12 cellular contexts compared by ENCODE assay signal in the genomic region with DNA sequence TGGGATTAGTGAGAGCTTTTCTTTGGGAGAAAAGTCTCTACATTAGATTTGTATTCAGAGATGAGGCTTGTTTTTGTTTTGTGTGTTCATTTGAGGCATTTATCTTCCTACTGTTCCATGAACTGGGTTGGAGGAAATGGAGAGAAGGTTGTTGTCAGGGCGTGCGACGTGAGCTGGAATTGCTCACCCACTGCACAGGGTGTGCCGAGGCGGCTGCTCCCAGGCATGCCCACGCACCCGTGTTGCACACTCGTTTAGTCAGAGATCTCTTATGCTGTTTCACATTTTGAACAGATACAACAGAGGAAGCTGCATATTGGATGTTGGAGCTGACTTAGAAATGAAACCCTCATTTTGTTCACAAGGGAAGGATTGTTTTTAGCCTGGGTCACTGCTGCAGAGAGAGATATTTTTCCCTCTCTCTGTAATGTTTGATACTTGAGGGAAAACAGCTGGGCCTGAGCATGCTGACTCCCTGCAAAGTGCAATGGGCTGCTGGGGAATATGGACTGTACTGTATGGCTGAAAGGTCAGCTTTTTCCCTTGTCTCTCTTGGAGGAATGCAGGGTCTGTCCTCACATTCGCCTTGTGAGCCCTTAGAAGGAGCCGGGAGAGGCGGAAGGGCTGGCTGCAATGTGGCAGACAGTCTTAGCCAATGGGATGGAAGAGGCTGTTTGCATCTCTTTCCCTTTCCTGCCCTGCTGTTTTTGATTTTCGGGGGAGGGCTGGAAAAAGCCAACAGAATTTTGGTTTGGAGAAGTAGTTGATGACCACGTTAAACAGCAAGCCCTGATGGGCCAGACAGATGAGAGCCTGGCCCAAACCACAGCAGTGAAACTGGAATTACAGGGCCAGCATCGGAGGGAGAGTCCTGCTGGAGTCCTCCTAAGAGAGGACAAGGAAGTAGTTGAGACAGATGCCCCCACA.
DNase-seq lines count a peak whose midpoint lies in the region; ATAC-seq, FAIRE-seq and TF ChIP-seq lines count a peak whose summit lies in the region.
"Had no signal": no experiment of that assay in that cellular context is flagged by ENCODE, and none has a peak within 500 bp of the region (broad histone marks: within the 10 kb centered on the region; RNA-seq: fewer than 3 reads in every experiment).

No MANE protein-coding gene starts in this region.

- H3K9me3 ChIP-seq in HEK293 (ENCODE audit: control insufficient read depth, insufficient read depth, low read depth, low read length): no peaks in the 10 kb centered on the region
- H3K9me3 ChIP-seq in H1 (ENCODE audit: insufficient read depth in 2 of 2, low read depth in 1 of 2, low read length in 1 of 2): no peaks in the 10 kb centered on the region
- H3K9me3 ChIP-seq in right lobe of liver: no peaks in the 10 kb centered on the region
- H3K9me3 ChIP-seq in stomach: no peaks in the 10 kb centered on the region
- H3K9me3 ChIP-seq in A673 (ENCODE audit: low read depth, low read length, poor library complexity, severe bottlenecking): no peaks in the 10 kb centered on the region

- H3K4me3 ChIP-seq in HEK293 (ENCODE audit: low read depth, low read length) (no peak overlapping the region), H1 (ENCODE audit: extremely low read depth in 1 of 4, insufficient read depth in 2 of 4, low read depth in 3 of 4, low read length in 4 of 4) (no peak overlapping the region), right lobe of liver (no peak overlapping the region), stomach (peak overlapping the region in 1 of 4 donors; percentile 15), A673 (ENCODE audit: low read depth, low read length, poor library complexity, severe bottlenecking) (no peak overlapping the region)

- no peak overlapping the region for H2BK20ac ChIP-seq in H1 (ENCODE audit: low read length)

- H4K8ac ChIP-seq in H1 (ENCODE audit: extremely low read depth, insufficient read depth, low read length): 0 out of 2 replicates have a peak overlapping the region, but pooled peaks have one; percentile 4

- H3K4me2 ChIP-seq in H1 (ENCODE audit: insufficient read depth in 1 of 2, low read depth in 2 of 2, low read length in 2 of 2): peak overlapping the region in 1 of 2 experiments; percentile 22; a peak in 1 of 4 replicates

- H3K27ac ChIP-seq in HEK293 (ENCODE audit: extremely low read depth, low read depth, low read length) (no peak overlapping the region), H1 (ENCODE audit: low read depth, low read length) (no peak overlapping the region), right lobe of liver (peak overlapping the region in 2 of 3 donors; percentile 26 to 31), stomach (peak overlapping the region; percentile 5 to 80 (median 74)), A673 (ENCODE audit: low read depth, low read length, poor library complexity, severe bottlenecking) (no peak overlapping the region)

- TF ChIP-seq POLR2A in H1 (IDR thresholded peaks at IDR 0.05; ENCODE audit: control extremely low read depth in 1 of 2, low read depth in 2 of 2, low read length in 2 of 2) (no peak), right lobe of liver (IDR thresholded peaks at IDR 0.05) (no peak), stomach (IDR thresholded peaks at IDR 0.05) (no peak), GM12891 (IDR thresholded peaks at IDR 0.05; ENCODE audit: low read depth, low read length) (no peak)

- BruUV-seq in A673 (replicated peaks; lab: Mats Ljungman, UMichigan): no TSS peak

- TF ChIP-seq EP300 in H1 (IDR thresholded peaks at IDR 0.05; ENCODE audit: borderline replicate concordance in 1 of 2, low read depth in 2 of 2, low read length in 2 of 2) (no peak), stomach (IDR thresholded peaks at IDR 0.05) (no peak)

- CTCF ChIA-PET in HEK293 (lab: Yijun Ruan, JAX): interaction anchor here (1.1 to 1.3 kb wide), 2 partner anchors 47 to 336 kb away, joined by 3 to 4 read pairs; no protein-coding TSS in a partner anchor
- CTCF ChIA-PET in H1 (lab: Charles Lee; ENCODE audit: partially characterized antibody): interaction anchor here (0.8 to 1.0 kb wide), 2 partner anchors 15 to 21 kb away, joined by 3 to 4 read pairs; no protein-coding TSS in a partner anchor
- CTCF ChIA-PET in A673 (lab: Charles Lee): no interaction called here

- no peaks in the 10 kb centered on the region for H3K79me1 ChIP-seq in H1 (ENCODE audit: low read depth, low read length)

- H3K23ac ChIP-seq in H1 (ENCODE audit: insufficient read length): no peak overlapping the region

- no peak overlapping the region for H2BK120ac ChIP-seq in H1 (replicated peaks; ENCODE audit: low read depth, low read length)

- H3K14ac ChIP-seq in H1 (ENCODE audit: insufficient read length): no peak overlapping the region

- ATAC-seq in right lobe of liver: peak; percentile 33 to 45 (median 36)
- ATAC-seq: left colon had no signal

- H3K36me3 ChIP-seq in HEK293 (ENCODE audit: control insufficient read depth in 2 of 2, insufficient read depth in 1 of 2, low read length in 2 of 2) (peaks cover 0 to 10% of the 10 kb centered on the region in 2 experiments; a peak in 1 of 3 replicates), H1 (ENCODE audit: control insufficient read depth in 2 of 4, insufficient read depth in 4 of 4, low read length in 3 of 4) (peaks cover 0 to 2% (median 0%) of the 10 kb centered on the region in 4 experiments; a peak in 1 of 8 replicates), right lobe of liver (no peaks in the 10 kb centered on the region), stomach (peaks cover 0 to 15% (median 10%) of the 10 kb centered on the region in 4 donors), A673 (ENCODE audit: insufficient read depth, low read length, poor library complexity, severe bottlenecking) (no peaks in the 10 kb centered on the region)

- intact Hi-C loops in right lobe of liver (cut with DNase I) (no loop called here), stomach (cut with DNase I; ENCODE audit: low total_unique reads) (no loop called here), A673 (cut with micrococcal nuclease; ENCODE audit: unreplicated experiment) (no loop called here)

- H3K4ac ChIP-seq in H1 (replicated peaks; ENCODE audit: insufficient read length, low read depth, low read length): no peak overlapping the region

- whole genome bisulfite sequencing in H1 (ENCODE audit: extremely low coverage in 1 of 2, insufficient coverage in 1 of 2, insufficient read length in 1 of 2, insufficient replicate concordance in 2 of 2, low coverage in 1 of 2, low lambda C conversion rate in 2 of 2, missing lambda C conversion rate in 1 of 2), 2 experiments: 86% methylated on average over 14 of the region's 14 CpGs; no CpG with 5 or more reads in 1 of the 2 experiments
- WGBS in right lobe of liver (ENCODE audit: insufficient coverage, low coverage, low lambda C conversion rate, missing lambda C conversion rate): 85% methylated on average over 11 of the region's 14 CpGs
- WGBS in stomach, 5 donors: 69 to 89% (median 76%) methylated on average over 14 of the region's 14 CpGs

- TF ChIP-seq CTCF in HEK293 (tag by site-specific recombination; IDR thresholded peaks at IDR 0.05) (no peak), H1 (IDR thresholded peaks at IDR 0.05; ENCODE audit: control extremely low read depth in 1 of 3, insufficient read depth in 1 of 3, low read depth in 1 of 3, low read length in 3 of 3) (no peak), right lobe of liver (IDR thresholded peaks at IDR 0.05) (no peak), stomach (IDR thresholded peaks at IDR 0.05) (no peak), A673 (conservative IDR thresholded peaks at IDR 0.05; ENCODE audit: low read depth, low read length) (no peak)

- POLR2A ChIA-PET in HEK293 (lab: Yijun Ruan, JAX) (no interaction called here), H1 (lab: Charles Lee; ENCODE audit: partially characterized antibody) (interaction anchor here (0.7 kb wide), 1 partner anchor 17 kb away, joined by 3 read pairs; no protein-coding TSS in a partner anchor), A673 (lab: Charles Lee; ENCODE audit: low non-redundant PET) (interaction anchor here (0.5 kb wide), 1 partner anchor 289 kb away, joined by 3 read pairs; no protein-coding TSS in a partner anchor)

- FAIRE-seq in H1 (lab: Jason Lieb, UNC): no peak
- FAIRE-seq in GM12891 (lab: Jason Lieb, UNC): no peak

- peak overlapping the region; percentile 63; the same call in 1 of the 2 replicates for H2BK12ac ChIP-seq in H1 (ENCODE audit: low read depth, low read length)

- peaks cover 5% of the 10 kb centered on the region for H3K4me1 ChIP-seq in HEK293 (ENCODE audit: control insufficient read depth, insufficient read depth, low read length)
- peaks cover 8 to 18% (median 14%) of the 10 kb centered on the region in 4 experiments for H3K4me1 ChIP-seq in H1 (replicated peaks in 1 of 4; ENCODE audit: control insufficient read depth in 3 of 4, insufficient read depth in 4 of 4, low read length in 3 of 4)
- H3K4me1 ChIP-seq in right lobe of liver: no peaks in the 10 kb centered on the region
- H3K4me1 ChIP-seq in stomach: peaks cover 7 to 21% (median 13%) of the 10 kb centered on the region in 4 donors
- peaks cover 27% of the 10 kb centered on the region for H3K4me1 ChIP-seq in A673 (ENCODE audit: insufficient read depth, low read length, poor library complexity, severe bottlenecking)

- H3K18ac ChIP-seq in H1 (ENCODE audit: extremely low read depth, low read length): 0 out of 2 replicates have a peak overlapping the region, but pooled peaks have one; percentile 49

- H2BK15ac ChIP-seq in H1 (ENCODE audit: low read length): no peak overlapping the region; the same call in none of the 2 replicates

- H2AFZ ChIP-seq in H1 (ENCODE audit: low read length): no peak overlapping the region

- H3K23me2 ChIP-seq in H1 (ENCODE audit: low read depth, low read length): no peaks in the 10 kb centered on the region; the same call in 1 of the 2 replicates

- H4K20me1 ChIP-seq in H1 (replicated peaks in 1 of 2; ENCODE audit: control insufficient read depth in 1 of 2, insufficient read depth in 2 of 2, low read length in 2 of 2): no peaks in the 10 kb centered on the region

- peak overlapping the region; percentile 49 for H4K91ac ChIP-seq in H1 (replicated peaks; ENCODE audit: insufficient read length, low read length)

- no peak overlapping the region for H3K9ac ChIP-seq in H1 (replicated peaks in 1 of 4; ENCODE audit: extremely low read depth in 1 of 4, low read depth in 3 of 4, low read length in 3 of 4)

- DNase-seq in H1 (ENCODE audit: low read depth in 1 of 2, low spot score in 2 of 2): no peak
- DNase-seq in right lobe of liver: no peak
- DNase-seq in stomach: no peak
- DNase-seq in A673 (ENCODE audit: low spot score): no peak
- DNase-seq in GM12891 (ENCODE audit: insufficient read length, low spot score): no peak
- no peak for DNase-seq in dedifferentiated amniotic fluid mesenchymal stem cell (ENCODE audit: extremely low spot score)
- DNase-seq in HuH-7 (ENCODE audit: low spot score): no peak
- DNase-seq: cerebellar nuclear complex, DND-41, left colon, NCI-H1417 treated with DMSO at 0.1 percent for 48 hours had no signal

- no peak overlapping the region for H4K5ac ChIP-seq in H1 (ENCODE audit: insufficient read length, low read depth, low read length)

- no peak overlapping the region for H3K56ac ChIP-seq in H1 (replicated peaks; ENCODE audit: insufficient read length, low read depth, low read length)

- 0 out of 4 replicates have a peak, but pooled peaks cover 0 to 4% of the 10 kb centered on the region in 2 experiments for H3K79me2 ChIP-seq in H1 (ENCODE audit: control insufficient read depth in 1 of 2, insufficient read depth in 2 of 2, low read length in 2 of 2)

- no peaks in the 10 kb centered on the region for H3K27me3 ChIP-seq in H1 (replicated peaks in 1 of 4; ENCODE audit: control insufficient read depth in 3 of 4, extremely low read depth in 1 of 4, insufficient read depth in 3 of 4, low read length in 3 of 4)
- no peaks in the 10 kb centered on the region for H3K27me3 ChIP-seq in right lobe of liver
- no peaks in the 10 kb centered on the region for H3K27me3 ChIP-seq in stomach
- H3K27me3 ChIP-seq in A673 (replicated peaks; ENCODE audit: insufficient read depth, low read depth, low read length, poor library complexity): no peaks in the 10 kb centered on the region

- H2AK5ac ChIP-seq in H1 (ENCODE audit: low read depth, low read length): no peak overlapping the region; the same call in none of the 2 replicates

- H2BK5ac ChIP-seq in H1 (ENCODE audit: low read depth, low read length): peak overlapping the region; percentile 30; the same call in 1 of the 2 replicates

- no peak for TF ChIP-seq RAD21 in H1 (IDR thresholded peaks at IDR 0.05 in 1 of 2, conservative IDR thresholded peaks at IDR 0.05 in 1 of 2; ENCODE audit: low read depth in 2 of 2, low read length in 2 of 2)

Comparison
In these comparisons a context has a peak if more than half of its experiments do, and no peak if none do; other contexts are left out.
1. H3K27ac ChIP-seq: peak in right lobe of liver (2 of 3) and stomach (5 of 5); none in HEK293 (single experiment), H1 (single experiment) and A673 (single experiment).